Comparison of ENCODE assay signal across 12 cellular contexts in the genomic region with DNA sequence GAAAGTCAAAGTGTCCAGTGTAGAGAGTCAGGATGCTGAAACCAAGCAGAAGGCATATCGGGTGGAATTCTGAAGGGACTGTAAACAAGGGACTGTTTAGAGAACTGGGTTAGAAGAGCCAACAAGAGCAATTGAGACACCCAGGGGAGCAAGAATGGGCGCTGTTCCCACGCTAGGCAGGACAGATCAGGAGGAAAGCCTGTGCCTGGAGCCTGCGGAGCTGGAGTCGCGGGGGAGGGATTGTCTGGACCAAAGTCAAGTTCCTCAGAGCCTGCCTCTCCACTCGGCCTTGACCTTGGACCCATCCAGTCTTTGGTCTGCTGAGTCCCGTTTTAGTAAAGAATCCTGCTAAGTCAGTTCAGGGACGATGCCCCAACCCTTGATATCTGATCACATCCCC. TPM values are rescaled to one million over a fixed set of nuclear protein-coding genes. Genes with fewer than 3 reads are reported as not detected.
DNase-seq lines count a peak whose midpoint lies in the region; ATAC-seq and TF ChIP-seq lines count a peak whose summit lies in the region.
"Had no signal": no experiment of that assay in that cellular context is flagged by ENCODE, and none has a peak within 500 bp of the region (broad histone marks: within the 10 kb centered on the region; RNA-seq: fewer than 3 reads in every experiment).

No MANE protein-coding gene starts in this region.

- H3K27me3 Mint-ChIP-seq in WTC11 (ENCODE audit: low read depth) = no peaks in the 10 kb centered on the region
- peaks cover 3% of the 10 kb centered on the region for H3K27me3 Mint-ChIP-seq in activated T-cell treated with anti-CD3 and anti-CD28 coated beads, Interleukin-2, amount 50 U/mL, for 24 hours

- TF ChIP-seq CTCF in WTC11 (IDR thresholded peaks at IDR 0.05) = no peak
- TF ChIP-seq CTCF in left ventricle myocardium inferior (IDR thresholded peaks at IDR 0.05; ENCODE audit: borderline replicate concordance) = no peak
- TF ChIP-seq CTCF in prostate gland (IDR thresholded peaks at IDR 0.05) = no peak

- H3K36me3 ChIP-seq in left ventricle myocardium inferior (no peaks in the 10 kb centered on the region), prostate gland (no peaks in the 10 kb centered on the region)

- H3K4me3 Mint-ChIP-seq in WTC11 = no peak overlapping the region
- no peak overlapping the region for H3K4me3 Mint-ChIP-seq in activated T-cell treated with anti-CD3 and anti-CD28 coated beads, Interleukin-2, amount 50 U/mL, for 24 hours

- H3K27me3 ChIP-seq in left ventricle myocardium inferior (ENCODE audit: low read depth) = no peaks in the 10 kb centered on the region
- no peaks in the 10 kb centered on the region for H3K27me3 ChIP-seq in prostate gland (replicated peaks; ENCODE audit: insufficient read depth)

- POLR2A ChIA-PET in WTC11 (lab: Charles Lee) = no interaction called here

- intact Hi-C loops in left ventricle myocardium inferior (cut with micrococcal nuclease) (no loop called here), prostate gland (cut with DNase I) (loop anchor here (2.0 kb wide), 1 partner anchor 29 kb away; no protein-coding TSS in a partner anchor)

- peaks cover 3% of the 10 kb centered on the region; the same call in 1 of the 2 replicates for H3K9me3 Mint-ChIP-seq in WTC11
- no peaks in the 10 kb centered on the region for H3K9me3 Mint-ChIP-seq in activated T-cell treated with anti-CD3 and anti-CD28 coated beads, Interleukin-2, amount 50 U/mL, for 24 hours

- CTCF ChIA-PET in WTC11 (lab: Charles Lee) = no interaction called here

- no peak for ATAC-seq in WTC11
- no peak for ATAC-seq in HG02852 (IDR thresholded peaks at IDR 0.05; ENCODE audit: unreplicated experiment)

- H3K9me3 ChIP-seq in left ventricle myocardium inferior (replicated peaks) (no peaks in the 10 kb centered on the region), prostate gland (no peaks in the 10 kb centered on the region)

- DNase-seq in DMS79 (lab: John Stamatoyannopoulos, UW) (peak; percentile 39), WTC11 (ENCODE audit: low spot score) (no peak), left ventricle myocardium inferior (peak; percentile 88), renal cortical epithelial cell (ENCODE audit: low read depth) (peak; percentile 53), prostate gland (ENCODE audit: low spot score) (no peak)
- DNase-seq in activated T-cell treated with anti-CD3 and anti-CD28 coated beads, Interleukin-2, amount 50 U/mL, for 24 hours = no peak
- no peak for DNase-seq in activated naive CD4-positive, alpha-beta T cell treated with Interleukin-2 at 50 U/mL for 16 hours
- DNase-seq: activated CD8-positive, alpha-beta memory T cell treated with anti-CD3 and anti-CD28 coated beads, Interleukin-2, amount 50 U/mL, for 4 hours; DND-41; Kasumi-1; NCI-H526 treated with DMSO at 0.1 percent for 48 hours had no signal

- H3K27ac ChIP-seq in left ventricle myocardium inferior (replicated peaks) (peak overlapping the region; percentile 67), prostate gland (no peak overlapping the region)

- peaks cover 11% of the 10 kb centered on the region for H3K4me1 Mint-ChIP-seq in WTC11
- H3K4me1 Mint-ChIP-seq in activated T-cell treated with anti-CD3 and anti-CD28 coated beads, Interleukin-2, amount 50 U/mL, for 24 hours (ENCODE audit: low read depth) = peaks cover 27% of the 10 kb centered on the region

- no peaks in the 10 kb centered on the region for H3K36me3 Mint-ChIP-seq in WTC11
- H3K36me3 Mint-ChIP-seq in activated T-cell treated with anti-CD3 and anti-CD28 coated beads, Interleukin-2, amount 50 U/mL, for 24 hours (ENCODE audit: low read depth) = no peaks in the 10 kb centered on the region

- H3K4me1 ChIP-seq in left ventricle myocardium inferior = peaks cover 15% of the 10 kb centered on the region
- no peaks in the 10 kb centered on the region for H3K4me1 ChIP-seq in prostate gland (replicated peaks)

- no peak overlapping the region for H3K27ac Mint-ChIP-seq in WTC11
- H3K27ac Mint-ChIP-seq in activated T-cell treated with anti-CD3 and anti-CD28 coated beads, Interleukin-2, amount 50 U/mL, for 24 hours = no peak overlapping the region

- H3K4me3 ChIP-seq in left ventricle myocardium inferior (peak overlapping the region; percentile 1), prostate gland (no peak overlapping the region)

- TF ChIP-seq POLR2A in prostate gland (IDR thresholded peaks at IDR 0.05) = no peak

- WGBS in prostate gland = 46% methylated on average over 9 of the region's 9 CpGs

TF ChIP-seq in WTC11, 78 proteins besides CTCF, POLR2A, EP300 and RAD21:
- TF ChIP-seq PRDM15 (CRISPR knock-in tag; IDR thresholded peaks at IDR 0.05) = peak; percentile 86
- TF ChIP-seq SMAD3 (CRISPR knock-in tag; IDR thresholded peaks at IDR 0.05; ENCODE audit: borderline replicate concordance) = no peak

RNA-seq across cellular contexts. Expression of gene KLHL36, which starts 14.7 kb away (rescaled TPM):
- total RNA-seq in WTC11 (2021) = 55.7 to 56.1 TPM (median 55.8 TPM) in 3 replicates
- 84.4 TPM for total RNA-seq in left ventricle myocardium inferior
- 152 and 155 TPM in 2 replicates for total RNA-seq in renal cortical epithelial cell
- total RNA-seq in prostate gland = 100 to 1,000 TPM in 1 of 2 donors, 10 to 100 TPM in 1; 57.1 to 106 TPM

RNA-seq across cellular contexts. Expression of gene COTL1, which starts 15.7 kb away (rescaled TPM):
- total RNA-seq in WTC11 (2021) (102 to 122 TPM (median 122 TPM) in 3 replicates), left ventricle myocardium inferior (13.3 TPM), renal cortical epithelial cell (100 and 192 TPM in 2 replicates), prostate gland (100 to 1,000 TPM in 1 of 2 donors, 10 to 100 TPM in 1; 46.8 to 110 TPM)

Comparison
In these comparisons a context has a peak if more than half of its experiments do, and no peak if none do; other contexts are left out.
1. DNase-seq: peak in DMS79 (single experiment), left ventricle myocardium inferior (single experiment) and renal cortical epithelial cell (single experiment); none in WTC11 (single experiment), activated T-cell treated with anti-CD3 and anti-CD28 coated beads, Interleukin-2, amount 50 U/mL, for 24 hours (single experiment), prostate gland (single experiment) and activated naive CD4-positive, alpha-beta T cell treated with Interleukin-2 at 50 U/mL for 16 hours (single experiment).